In genomic region chr10:5970066-5970465, GRCh38 we compare ENCODE assay signal across 1 cellular context.
A peak's percentile ranks its signal among the peaks of the same experiment; 100 is the strongest.
TF ChIP-seq lines count a peak whose summit lies in the region.

No MANE protein-coding gene starts in this region.

TF ChIP-seq in K562, 482 proteins besides CTCF, POLR2A, EP300 and RAD21 (continued from another document):
- TF ChIP-seq CUX1 (CRISPR knock-in tag; IDR thresholded peaks at IDR 0.05) = no peak
- TF ChIP-seq MAFK (IDR thresholded peaks at IDR 0.05; ENCODE audit: low read length) = no peak
- no peak for TF ChIP-seq MTF1 (CRISPR knock-in tag; IDR thresholded peaks at IDR 0.05; ENCODE audit: borderline replicate concordance)
- TF ChIP-seq ZNF707 (CRISPR knock-in tag; conservative IDR thresholded peaks at IDR 0.05) = no peak
- TF ChIP-seq, protein P1, sequence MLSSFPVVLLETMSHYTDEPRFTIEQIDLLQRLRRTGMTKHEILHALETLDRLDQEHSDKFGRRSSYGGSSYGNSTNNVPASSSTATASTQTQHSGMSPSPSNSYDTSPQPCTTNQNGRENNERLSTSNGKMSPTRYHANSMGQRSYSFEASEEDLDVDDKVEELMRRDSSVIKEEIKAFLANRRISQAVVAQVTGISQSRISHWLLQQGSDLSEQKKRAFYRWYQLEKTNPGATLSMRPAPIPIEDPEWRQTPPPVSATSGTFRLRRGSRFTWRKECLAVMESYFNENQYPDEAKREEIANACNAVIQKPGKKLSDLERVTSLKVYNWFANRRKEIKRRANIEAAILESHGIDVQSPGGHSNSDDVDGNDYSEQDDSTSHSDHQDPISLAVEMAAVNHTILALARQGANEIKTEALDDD (IDR thresholded peaks at IDR 0.05) = peak; percentile 86
- TF ChIP-seq ARID1B (IDR thresholded peaks at IDR 0.05) = peak; percentile 39
- TF ChIP-seq JUNB (CRISPR knock-in tag; conservative IDR thresholded peaks at IDR 0.05) = no peak
- no peak for TF ChIP-seq E2F8 (IDR thresholded peaks at IDR 0.05; ENCODE audit: low read depth, partially characterized antibody)
- no peak for TF ChIP-seq ZNF174 (CRISPR knock-in tag; IDR thresholded peaks at IDR 0.05)
- no peak for TF ChIP-seq ZNF12 (CRISPR knock-in tag; IDR thresholded peaks at IDR 0.05)
- TF ChIP-seq SPI1 (IDR thresholded peaks at IDR 0.05; ENCODE audit: borderline replicate concordance, low read depth, low read length) = no peak
- 0 out of 2 replicates have a peak, but pooled peaks have one; percentile 29 for TF ChIP-seq SMARCE1 (IDR thresholded peaks at IDR 0.05)
- TF ChIP-seq ZNF175 (CRISPR knock-in tag; IDR thresholded peaks at IDR 0.05; ENCODE audit: low read depth) = 0 out of 2 replicates have a peak, but pooled peaks have one; percentile 23
- no peak for TF ChIP-seq XRCC4 (IDR thresholded peaks at IDR 0.05; ENCODE audit: extremely low read depth, insufficient read depth, insufficient read length)
- no peak for TF ChIP-seq ELK1 (CRISPR knock-in tag; IDR thresholded peaks at IDR 0.05)
- TF ChIP-seq SOX6 (IDR thresholded peaks at IDR 0.05) = peak; percentile 79
